Comparison of ENCODE assay signal across 5 cellular contexts in genomic region chr6:101527467-101527866, GRCh38.
"Had no signal": no experiment of that assay in that cellular context is flagged by ENCODE, and none has a peak within 500 bp of the region (broad histone marks: within the 10 kb centered on the region; RNA-seq: fewer than 3 reads in every experiment).

No MANE protein-coding gene starts in this region.

- H3K4me3 Mint-ChIP-seq: GM23338, H9, IgD-negative memory B cell had no signal

- H3K9me3 Mint-ChIP-seq: GM23338, H9 had no signal

- H3K27ac Mint-ChIP-seq: GM23338, H9, IgD-negative memory B cell had no signal

- ATAC-seq: GM23338 had no signal

- H3K4me1 Mint-ChIP-seq: H9, IgD-negative memory B cell had no signal

- H3K27me3 Mint-ChIP-seq: IgD-negative memory B cell had no signal

- H3K4me3 ChIP-seq: GM23338 had no signal

- DNase-seq: H9, HCEC 1CT, KBM-7 had no signal

- H3K36me3 Mint-ChIP-seq: IgD-negative memory B cell had no signal
